1 cellular context compared by ENCODE assay signal in the genomic region with DNA sequence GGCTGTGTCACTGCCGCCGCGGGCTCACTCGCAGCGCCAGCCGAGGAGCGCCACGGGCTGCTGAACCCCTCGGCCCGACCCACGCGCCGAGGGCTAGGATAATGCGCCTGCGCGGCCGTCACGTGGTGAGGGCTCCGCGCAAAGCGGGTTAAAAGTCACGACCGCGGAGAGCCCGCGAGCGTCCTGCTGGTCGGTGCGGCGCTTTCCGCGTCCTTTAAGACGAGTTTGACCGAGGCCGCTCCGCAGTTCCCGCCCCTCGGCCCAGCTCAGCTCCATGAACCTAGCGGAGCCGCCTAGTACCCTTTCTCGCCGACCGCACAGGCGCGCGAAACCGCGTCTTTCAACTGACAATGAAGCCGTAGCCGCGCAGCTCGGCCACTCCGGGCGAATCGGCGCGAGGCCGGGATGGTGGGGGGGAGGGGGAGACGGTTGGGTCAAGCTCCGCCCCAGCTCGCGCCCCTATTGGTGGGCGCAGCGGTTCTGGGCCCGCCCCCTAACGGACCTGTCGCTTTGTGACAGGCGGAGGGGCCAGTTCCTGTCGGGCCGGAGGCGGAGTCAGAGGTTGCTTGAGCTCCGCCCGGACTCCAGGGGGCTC.
TF ChIP-seq lines count a peak whose summit lies in the region.

No MANE protein-coding gene starts in this region.

TF ChIP-seq in HepG2, 621 proteins besides CTCF, POLR2A, EP300 and RAD21 (continued from another document and continues in another):
- TF ChIP-seq ZNF550 (CRISPR knock-in tag; IDR thresholded peaks at IDR 0.05; ENCODE audit: borderline replicate concordance) (0 out of 2 replicates have a peak, but pooled peaks have one; percentile 20), SNAI1 (CRISPR knock-in tag; IDR thresholded peaks at IDR 0.05; ENCODE audit: borderline replicate concordance) (peak; percentile 98), ZFP62 (CRISPR knock-in tag; IDR thresholded peaks at IDR 0.05) (no peak), ZNF33B (CRISPR knock-in tag; IDR thresholded peaks at IDR 0.05) (peak; percentile 99), ZNF768 (CRISPR knock-in tag; IDR thresholded peaks at IDR 0.05) (peak; percentile 52; the same call in 1 of the 2 replicates), ZBTB49 (CRISPR knock-in tag; IDR thresholded peaks at IDR 0.05; ENCODE audit: borderline replicate concordance) (no peak), ZBTB38 (CRISPR knock-in tag; IDR thresholded peaks at IDR 0.05) (peak; percentile 74; the same call in 1 of the 2 replicates), HNF1B (CRISPR knock-in tag; IDR thresholded peaks at IDR 0.05) (peak; percentile 92), STAG1 (CRISPR knock-in tag; IDR thresholded peaks at IDR 0.05) (no peak; the same call in 1 of the 2 replicates), JARID2 (CRISPR knock-in tag; IDR thresholded peaks at IDR 0.05; ENCODE audit: insufficient replicate concordance) (peak; percentile 60), ZNF543 (CRISPR knock-in tag; IDR thresholded peaks at IDR 0.05) (no peak), NFKB2 (CRISPR knock-in tag; IDR thresholded peaks at IDR 0.05; ENCODE audit: borderline replicate concordance) (peak; percentile 94; the same call in 1 of the 2 replicates), SMYD3 (CRISPR knock-in tag; IDR thresholded peaks at IDR 0.05) (peak; percentile 93), ZNF784 (CRISPR knock-in tag; IDR thresholded peaks at IDR 0.05; ENCODE audit: borderline replicate concordance) (peak; percentile 91), ZNF556 (CRISPR knock-in tag; IDR thresholded peaks at IDR 0.05; ENCODE audit: borderline replicate concordance) (peak; percentile 13; the same call in 1 of the 2 replicates), FLYWCH1 (CRISPR knock-in tag; IDR thresholded peaks at IDR 0.05) (no peak; the same call in 1 of the 2 replicates), ZNF350 (CRISPR knock-in tag; IDR thresholded peaks at IDR 0.05; ENCODE audit: borderline replicate concordance, low read depth) (peak; percentile 93; the same call in 1 of the 2 replicates), SSRP1 (CRISPR knock-in tag; IDR thresholded peaks at IDR 0.05) (0 out of 2 replicates have a peak, but pooled peaks have one; percentile 41), ZNF652 (CRISPR knock-in tag; IDR thresholded peaks at IDR 0.05; ENCODE audit: borderline replicate concordance, low read depth) (peak; percentile 42; the same call in 1 of the 2 replicates), ZNF143 (CRISPR knock-in tag; IDR thresholded peaks at IDR 0.05) (no peak), ZNF75D (CRISPR knock-in tag; IDR thresholded peaks at IDR 0.05; ENCODE audit: borderline replicate concordance) (0 out of 2 replicates have a peak, but pooled peaks have one; percentile 70), HOXD1 (CRISPR knock-in tag; IDR thresholded peaks at IDR 0.05) (peak; percentile 91), FUBP1 (CRISPR knock-in tag; IDR thresholded peaks at IDR 0.05; ENCODE audit: borderline replicate concordance) (no peak), ZMYM3 (CRISPR knock-in tag; IDR thresholded peaks at IDR 0.05) (peak; percentile 12; the same call in 1 of the 2 replicates), ZNF331 (CRISPR knock-in tag; IDR thresholded peaks at IDR 0.05) (peak; percentile 57), ZNF629 (CRISPR knock-in tag; conservative IDR thresholded peaks at IDR 0.05) (peak; percentile 55), BHLHE40 (IDR thresholded peaks at IDR 0.05; ENCODE audit: low read length) (peak; percentile 54; the same call in 1 of the 2 replicates), KAT8 (CRISPR knock-in tag; IDR thresholded peaks at IDR 0.05) (peak; percentile 83), KLF12 (CRISPR knock-in tag; IDR thresholded peaks at IDR 0.05; ENCODE audit: borderline replicate concordance) (0 out of 2 replicates have a peak, but pooled peaks have one; percentile 68), ZNF230 (CRISPR knock-in tag; IDR thresholded peaks at IDR 0.05) (no peak), HES4 (CRISPR knock-in tag; IDR thresholded peaks at IDR 0.05; ENCODE audit: borderline replicate concordance) (peak; percentile 97), TOE1 (CRISPR knock-in tag; IDR thresholded peaks at IDR 0.05) (peak; percentile 65; the same call in 1 of the 2 replicates), PCBP2 (optimal IDR thresholded peaks at IDR 0.05; ENCODE audit: low read depth, low read length, poor library complexity, severe bottlenecking) (no peak), NR2F2 (IDR thresholded peaks at IDR 0.05; ENCODE audit: borderline replicate concordance, low read depth) (no peak), ZNF503 (CRISPR knock-in tag; IDR thresholded peaks at IDR 0.05) (peak; percentile 73; the same call in 1 of the 2 replicates), ZNF207 (IDR thresholded peaks at IDR 0.05; ENCODE audit: borderline replicate concordance) (no peak), SYNCRIP (IDR thresholded peaks at IDR 0.05; ENCODE audit: insufficient read depth, low read depth, low read length) (no peak), BCL3 (CRISPR knock-in tag; IDR thresholded peaks at IDR 0.05) (peak; percentile 97; the same call in 1 of the 2 replicates), ATF3 (CRISPR knock-in tag; IDR thresholded peaks at IDR 0.05) (no peak; the same call in 1 of the 2 replicates), ZSCAN25 (CRISPR knock-in tag; IDR thresholded peaks at IDR 0.05) (peak; percentile 75; the same call in 1 of the 2 replicates), SNAPC2 (CRISPR knock-in tag; IDR thresholded peaks at IDR 0.05) (peak; percentile 86; the same call in 1 of the 2 replicates), ZNF878 (CRISPR knock-in tag; IDR thresholded peaks at IDR 0.05) (no peak; the same call in 1 of the 2 replicates), ZBTB7B (CRISPR knock-in tag; IDR thresholded peaks at IDR 0.05) (0 out of 2 replicates have a peak, but pooled peaks have one; percentile 20), ZNF335 (CRISPR knock-in tag; IDR thresholded peaks at IDR 0.05) (no peak), GTF2F1 (IDR thresholded peaks at IDR 0.05; ENCODE audit: low read length) (no peak; the same call in 1 of the 2 replicates), NCOA5 (CRISPR knock-in tag; IDR thresholded peaks at IDR 0.05) (no peak), ZBTB26 (CRISPR knock-in tag; IDR thresholded peaks at IDR 0.05; ENCODE audit: borderline replicate concordance) (peak; percentile 75), ZBTB42 (CRISPR knock-in tag; IDR thresholded peaks at IDR 0.05) (0 out of 2 replicates have a peak, but pooled peaks have one; percentile 64)
- TF ChIP-seq, protein P1, sequence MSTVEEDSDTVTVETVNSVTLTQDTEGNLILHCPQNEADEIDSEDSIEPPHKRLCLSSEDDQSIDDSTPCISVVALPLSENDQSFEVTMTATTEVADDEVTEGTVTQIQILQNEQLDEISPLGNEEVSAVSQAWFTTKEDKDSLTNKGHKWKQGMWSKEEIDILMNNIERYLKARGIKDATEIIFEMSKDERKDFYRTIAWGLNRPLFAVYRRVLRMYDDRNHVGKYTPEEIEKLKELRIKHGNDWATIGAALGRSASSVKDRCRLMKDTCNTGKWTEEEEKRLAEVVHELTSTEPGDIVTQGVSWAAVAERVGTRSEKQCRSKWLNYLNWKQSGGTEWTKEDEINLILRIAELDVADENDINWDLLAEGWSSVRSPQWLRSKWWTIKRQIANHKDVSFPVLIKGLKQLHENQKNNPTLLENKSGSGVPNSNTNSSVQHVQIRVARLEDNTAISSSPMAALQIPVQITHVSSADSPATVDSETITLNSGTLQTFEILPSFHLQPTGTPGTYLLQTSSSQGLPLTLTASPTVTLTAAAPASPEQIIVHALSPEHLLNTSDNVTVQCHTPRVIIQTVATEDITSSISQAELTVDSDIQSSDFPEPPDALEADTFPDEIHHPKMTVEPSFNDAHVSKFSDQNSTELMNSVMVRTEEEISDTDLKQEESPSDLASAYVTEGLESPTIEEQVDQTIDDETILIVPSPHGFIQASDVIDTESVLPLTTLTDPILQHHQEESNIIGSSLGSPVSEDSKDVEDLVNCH (CRISPR knock-in tag; IDR thresholded peaks at IDR 0.05), result no peak
